ENCODE assay signal across 8 cellular contexts in the genomic region with DNA sequence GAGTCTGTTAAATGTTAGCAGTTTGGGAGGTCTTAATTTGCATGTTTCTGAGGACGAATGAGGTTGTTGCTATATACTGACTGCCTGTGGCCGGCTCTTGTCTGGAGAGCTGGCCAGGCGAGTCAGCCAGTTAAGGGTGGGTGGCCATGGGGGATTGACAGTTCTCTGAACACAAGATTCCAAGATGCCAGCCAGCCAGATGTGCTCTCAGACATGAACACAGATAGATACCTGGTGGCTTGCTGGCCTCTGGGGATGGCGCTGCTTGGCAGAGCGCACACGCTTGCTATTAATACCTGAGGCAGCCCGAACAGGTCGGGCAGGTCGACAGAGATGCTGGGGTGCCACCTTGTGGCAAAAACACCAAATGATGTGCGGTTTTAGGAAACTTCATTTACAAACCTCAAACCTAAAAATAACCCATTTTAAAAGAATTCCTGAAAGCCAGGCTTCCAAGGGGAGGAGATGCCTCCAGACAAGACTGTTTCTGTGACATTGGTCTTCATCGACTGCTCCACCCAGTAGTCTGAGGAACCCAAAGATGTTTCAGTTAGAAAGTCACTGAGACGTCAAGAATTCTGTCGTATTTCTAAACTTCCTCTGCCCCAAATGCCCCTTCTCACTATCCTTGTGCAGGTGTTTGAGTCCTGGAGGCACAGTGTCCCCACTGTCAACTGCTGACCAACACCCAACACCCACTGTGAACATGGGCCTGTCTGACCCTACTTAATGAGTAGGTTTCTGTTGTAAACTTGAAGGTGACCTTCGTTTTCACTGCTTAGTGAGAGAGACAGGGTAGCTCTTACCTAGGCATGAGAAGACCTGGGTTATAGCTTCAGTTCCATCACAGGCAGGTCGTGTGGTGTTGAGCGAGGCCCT.
DNase-seq lines count a peak whose midpoint lies in the region; ATAC-seq lines count a peak whose summit lies in the region.

No MANE protein-coding gene starts in this region.

- H3K4me3 ChIP-seq in skeletal muscle cell (ENCODE audit: low read depth, low read length), result no peak overlapping the region

- in situ Hi-C loops in SK-MEL-5 (cut with HindIII; ENCODE audit: low pct_unique_long_range_greater_than_20kb, low sequenced_read_pairs), result no loop called here

- H3K27ac Mint-ChIP-seq in activated naive CD4-positive, alpha-beta T cell treated with anti-CD3 and anti-CD28 coated beads, Interleukin-2, amount 50 U/mL, for 72 hours, result no peak overlapping the region

- peak; percentile 60 for ATAC-seq in GM18868 (IDR thresholded peaks at IDR 0.05; ENCODE audit: unreplicated experiment)
- peak; percentile 76 to 84 for ATAC-seq in activated naive CD4-positive, alpha-beta T cell treated with anti-CD3 and anti-CD28 coated beads, Interleukin-2, amount 50 U/mL, for 72 hours
- peak; percentile 86 for ATAC-seq in left ventricle myocardium superior

- H3K9me3 Mint-ChIP-seq in activated naive CD4-positive, alpha-beta T cell treated with anti-CD3 and anti-CD28 coated beads, Interleukin-2, amount 50 U/mL, for 72 hours, result no peaks in the 10 kb centered on the region

- no peaks in the 10 kb centered on the region for H3K36me3 Mint-ChIP-seq in activated naive CD4-positive, alpha-beta T cell treated with anti-CD3 and anti-CD28 coated beads, Interleukin-2, amount 50 U/mL, for 72 hours

- DNase-seq in Ammon's horn (ENCODE audit: low spot score) (peak; percentile 69), HT-29 (ENCODE audit: low spot score) (peak; percentile 77), SK-MEL-5 (ENCODE audit: low read depth, low spot score) (peak; percentile 45), left ventricle myocardium superior (peak; percentile 71), skeletal muscle cell (ENCODE audit: low read depth) (peak; percentile 5), NCI-H128 (lab: John Stamatoyannopoulos, UW; ENCODE audit: unreplicated experiment) (no peak)
- peak in 1 of 2 donors; percentile 71 for DNase-seq in activated naive CD4-positive, alpha-beta T cell treated with anti-CD3 and anti-CD28 coated beads, Interleukin-2, amount 50 U/mL, for 72 hours (ENCODE audit: low spot score in 2 of 2)

- intact Hi-C loops in left ventricle myocardium superior (cut with micrococcal nuclease), result loop anchor here (10.0 kb wide), 1 partner anchor 155 kb away; a partner anchor contains a TSS
